Comparison of ENCODE assay signal across 1 cellular context in genomic region chr2:147499785-147500184, GRCh38.
TF ChIP-seq lines count a peak whose summit lies in the region.

No MANE protein-coding gene starts in this region.

TF ChIP-seq in GM12878, 131 proteins besides CTCF, POLR2A, EP300 and RAD21 (continued from another document):
- TF ChIP-seq ATF2 (IDR thresholded peaks at IDR 0.05; ENCODE audit: low read length): peak; percentile 55; the same call in 1 of the 2 replicates
- TF ChIP-seq PAX5 (IDR thresholded peaks at IDR 0.05; ENCODE audit: borderline replicate concordance, low read depth, low read length): 0 out of 2 replicates have a peak, but pooled peaks have one; percentile 43
- no peak for TF ChIP-seq E2F4 (IDR thresholded peaks at IDR 0.05; ENCODE audit: low read depth, low read length)
- peak; percentile 27; the same call in 1 of the 2 replicates for TF ChIP-seq ATF7 (IDR thresholded peaks at IDR 0.05; ENCODE audit: low read depth)
- peak in 1 of 2 experiments; percentile 39; a peak in 2 of 4 replicates for TF ChIP-seq IKZF2 (IDR thresholded peaks at IDR 0.05)
- TF ChIP-seq RAD51 (IDR thresholded peaks at IDR 0.05): no peak
- peak; percentile 48 for TF ChIP-seq PBX3 (IDR thresholded peaks at IDR 0.05; ENCODE audit: insufficient replicate concordance, low read depth, low read length)
- TF ChIP-seq ELK1 (IDR thresholded peaks at IDR 0.05; ENCODE audit: low read depth, low read length): no peak
- no peak for TF ChIP-seq ZNF217 (IDR thresholded peaks at IDR 0.05)
